In the genomic region with DNA sequence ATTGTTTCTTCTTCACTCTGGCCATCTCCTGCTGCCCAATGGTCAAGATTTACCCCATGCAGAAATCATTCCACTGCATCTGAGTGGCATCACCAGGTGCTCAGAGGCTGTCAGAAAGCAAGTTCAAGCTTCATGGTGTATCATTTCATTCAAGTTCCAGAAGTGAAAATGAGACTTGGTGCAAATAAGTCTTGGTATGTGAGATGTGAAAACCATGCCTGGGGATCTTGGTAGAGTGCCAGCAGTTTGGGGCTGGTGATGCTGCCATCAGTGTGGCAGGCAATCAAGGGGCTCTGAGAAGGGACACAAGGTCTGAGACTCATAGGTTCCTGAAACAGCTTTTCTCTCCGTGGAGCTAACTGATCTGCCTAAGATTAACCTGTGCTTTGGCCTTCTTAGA, we compare ENCODE assay signal across 9 cellular contexts. TPM values are rescaled to one million over a fixed set of nuclear protein-coding genes. Genes with fewer than 3 reads are reported as not detected.
DNase-seq lines count a peak whose midpoint lies in the region; ATAC-seq and TF ChIP-seq lines count a peak whose summit lies in the region.
"Had no signal": no experiment of that assay in that cellular context is flagged by ENCODE, and none has a peak within 500 bp of the region (broad histone marks: within the 10 kb centered on the region; RNA-seq: fewer than 3 reads in every experiment).

No MANE protein-coding gene starts in this region.

- TF ChIP-seq POLR2A in GM18505 (IDR thresholded peaks at IDR 0.05; ENCODE audit: borderline replicate concordance, extremely low read depth, insufficient read depth, insufficient read length) = no peak

- no peak for TF ChIP-seq CTCF in activated CD8-positive, alpha-beta T cell treated with anti-CD3 and anti-CD28 coated beads for 36 hours (IDR thresholded peaks at IDR 0.05)

- intact Hi-C loops in activated CD8-positive, alpha-beta T cell treated with anti-CD3 and anti-CD28 coated beads for 36 hours (cut with micrococcal nuclease) = loop anchor here (2.0 kb wide), 1 partner anchor 41 kb away; no protein-coding TSS in a partner anchor
- intact Hi-C loops in right cardiac atrium (cut with DNase I) = no loop called here

- DNase-seq in CD4-positive, CD25-positive, alpha-beta regulatory T cell = peak in 2 of 3 donors; percentile 35 to 73
- DNase-seq in activated CD8-positive, alpha-beta T cell treated with anti-CD3 and anti-CD28 coated beads for 36 hours = peak; percentile 93
- peak; percentile 83 for DNase-seq in myocyte (ENCODE audit: low read depth)
- DNase-seq in cerebellum (ENCODE audit: low spot score) = no peak
- DNase-seq in right cardiac atrium = no peak
- DNase-seq in HuH-7.5 (ENCODE audit: low spot score) = no peak
- DNase-seq: body of pancreas had no signal

- peak overlapping the region; percentile 90 for H3K27ac ChIP-seq in CD4-positive, CD25-positive, alpha-beta regulatory T cell (ENCODE audit: insufficient read depth, low read length, poor library complexity, severe bottlenecking)
- no peak overlapping the region for H3K27ac ChIP-seq in right cardiac atrium (ENCODE audit: low read length)
- H3K27ac ChIP-seq: body of pancreas had no signal

- peak overlapping the region; percentile 71 for H3K4me3 ChIP-seq in CD4-positive, CD25-positive, alpha-beta regulatory T cell (ENCODE audit: low read depth, low read length)
- no peak overlapping the region for H3K4me3 ChIP-seq in right cardiac atrium (ENCODE audit: low read length)
- H3K4me3 ChIP-seq: body of pancreas had no signal

- peak overlapping the region; percentile 91 to 100 (median 95) for H3K27ac Mint-ChIP-seq in CD4-positive, CD25-positive, alpha-beta regulatory T cell
- H3K27ac Mint-ChIP-seq in activated CD8-positive, alpha-beta T cell treated with anti-CD3 and anti-CD28 coated beads for 36 hours = peak overlapping the region; percentile 91

- H3K4me3 Mint-ChIP-seq in CD4-positive, CD25-positive, alpha-beta regulatory T cell = peak overlapping the region; percentile 74 to 88 (median 80)
- peak overlapping the region; percentile 94 for H3K4me3 Mint-ChIP-seq in activated CD8-positive, alpha-beta T cell treated with anti-CD3 and anti-CD28 coated beads for 36 hours

- peaks cover 81% of the 10 kb centered on the region for H3K4me1 ChIP-seq in CD4-positive, CD25-positive, alpha-beta regulatory T cell (ENCODE audit: control insufficient read depth, insufficient read depth, low read length, poor library complexity, severe bottlenecking)
- H3K4me1 ChIP-seq in right cardiac atrium (ENCODE audit: control insufficient read depth, insufficient read depth, low read length) = no peaks in the 10 kb centered on the region
- H3K4me1 ChIP-seq: body of pancreas had no signal

- H3K27me3 ChIP-seq in CD4-positive, CD25-positive, alpha-beta regulatory T cell (ENCODE audit: control insufficient read depth, insufficient read depth, low read length) = no peaks in the 10 kb centered on the region
- no peaks in the 10 kb centered on the region for H3K27me3 ChIP-seq in right cardiac atrium (ENCODE audit: control insufficient read depth, insufficient read depth)
- H3K27me3 ChIP-seq: body of pancreas had no signal

- H3K36me3 Mint-ChIP-seq in CD4-positive, CD25-positive, alpha-beta regulatory T cell = no peaks in the 10 kb centered on the region
- H3K36me3 Mint-ChIP-seq in activated CD8-positive, alpha-beta T cell treated with anti-CD3 and anti-CD28 coated beads for 36 hours (ENCODE audit: low read depth) = peaks cover 48% of the 10 kb centered on the region

- H3K27me3 Mint-ChIP-seq in CD4-positive, CD25-positive, alpha-beta regulatory T cell = no peaks in the 10 kb centered on the region
- no peaks in the 10 kb centered on the region for H3K27me3 Mint-ChIP-seq in activated CD8-positive, alpha-beta T cell treated with anti-CD3 and anti-CD28 coated beads for 36 hours

- peaks cover 0 to 3% (median 0%) of the 10 kb centered on the region in 7 donors for H3K9me3 Mint-ChIP-seq in CD4-positive, CD25-positive, alpha-beta regulatory T cell
- H3K9me3 Mint-ChIP-seq in activated CD8-positive, alpha-beta T cell treated with anti-CD3 and anti-CD28 coated beads for 36 hours = peaks cover 3% of the 10 kb centered on the region

- peaks cover 47 to 88% (median 75%) of the 10 kb centered on the region in 4 donors for H3K4me1 Mint-ChIP-seq in CD4-positive, CD25-positive, alpha-beta regulatory T cell
- peaks cover 78% of the 10 kb centered on the region for H3K4me1 Mint-ChIP-seq in activated CD8-positive, alpha-beta T cell treated with anti-CD3 and anti-CD28 coated beads for 36 hours (ENCODE audit: low read depth)

- 60% methylated on average over 1 of the region's 1 CpG for WGBS in right cardiac atrium

- peak; percentile 17 to 43 for ATAC-seq in CD4-positive, CD25-positive, alpha-beta regulatory T cell (ENCODE audit: low read depth in 2 of 2)
- ATAC-seq in HG02678 (IDR thresholded peaks at IDR 0.05; ENCODE audit: unreplicated experiment) = peak; percentile 83
- ATAC-seq in activated CD8-positive, alpha-beta T cell treated with anti-CD3 and anti-CD28 coated beads for 36 hours = peak; percentile 68
- ATAC-seq in GM18505 (IDR thresholded peaks at IDR 0.05; ENCODE audit: unreplicated experiment) = no peak
- no peak for ATAC-seq in right cardiac atrium
- ATAC-seq: body of pancreas had no signal

- POLR2A ChIA-PET in activated CD8-positive, alpha-beta T cell treated with anti-CD3 and anti-CD28 coated beads for 36 hours (lab: Charles Lee) = interaction anchor here (0.7 to 11.9 kb wide), 16 partner anchors 10 to 388 kb away, joined by 3 to 520 read pairs (median 4); a partner anchor contains a TSS

- no peaks in the 10 kb centered on the region for H3K36me3 ChIP-seq in CD4-positive, CD25-positive, alpha-beta regulatory T cell (ENCODE audit: control insufficient read depth, insufficient read depth, low read length)

- CTCF ChIA-PET in activated CD8-positive, alpha-beta T cell treated with anti-CD3 and anti-CD28 coated beads for 36 hours (lab: Charles Lee) = interaction anchor here (0.7 to 7.2 kb wide), 10 partner anchors 8 to 254 kb away, joined by 3 to 109 read pairs (median 4); a partner anchor contains a TSS

- no peaks in the 10 kb centered on the region for H3K9me3 ChIP-seq in CD4-positive, CD25-positive, alpha-beta regulatory T cell (ENCODE audit: control insufficient read depth in 2 of 2, low read length in 2 of 2)
- no peaks in the 10 kb centered on the region for H3K9me3 ChIP-seq in right cardiac atrium (ENCODE audit: control insufficient read depth, low read length)
- H3K9me3 ChIP-seq: body of pancreas had no signal

RNA-seq across cellular contexts. Expression of a gene that starts 52.0 kb away (rescaled TPM):
- total RNA-seq in CD4-positive, CD25-positive, alpha-beta regulatory T cell = 192 TPM
- 100 to 1,000 TPM; 341 to 457 (median 393) TPM for polyA plus RNA-seq in CD4-positive, CD25-positive, alpha-beta regulatory T cell
- 100 to 1,000 TPM; 217 to 220 TPM for total RNA-seq in activated CD8-positive, alpha-beta T cell treated with anti-CD3 and anti-CD28 coated beads for 36 hours
- total RNA-seq in myocyte = not detected in 2 replicates
- polyA plus RNA-seq in myocyte (2012) = not detected
- total RNA-seq in cerebellum = not detected
- 1 to 10 TPM in 2 of 4 donors, under 1 TPM in 2; 0.92 to 2.6 (median 1.5) TPM for total RNA-seq in right cardiac atrium
- polyA plus RNA-seq in right cardiac atrium = 0.59 TPM

Comparison
In these comparisons a context has a peak if more than half of its experiments do, and no peak if none do; other contexts are left out.
1. ATAC-seq: peak in CD4-positive, CD25-positive, alpha-beta regulatory T cell (2 of 2), HG02678 (single experiment) and activated CD8-positive, alpha-beta T cell treated with anti-CD3 and anti-CD28 coated beads for 36 hours (single experiment); none in GM18505 (single experiment) and right cardiac atrium (0 of 2).
2. DNase-seq: peak in CD4-positive, CD25-positive, alpha-beta regulatory T cell (2 of 3), activated CD8-positive, alpha-beta T cell treated with anti-CD3 and anti-CD28 coated beads for 36 hours (single experiment) and myocyte (single experiment); none in cerebellum (single experiment), right cardiac atrium (0 of 3) and HuH-7.5 (single experiment).
3. RNA of a gene that starts 52.0 kb away (total RNA-seq): 217 to 220 TPM in activated CD8-positive, alpha-beta T cell treated with anti-CD3 and anti-CD28 coated beads for 36 hours and 192 TPM in CD4-positive, CD25-positive, alpha-beta regulatory T cell (single experiment); 0.92 to 2.6 TPM in right cardiac atrium, not detected in cerebellum (single experiment) and not detected in myocyte; every median in the first group is over 10 times any median in the second.